29 cellular contexts compared by ENCODE assay signal in genomic region chr6:73286752-73287151, GRCh38. TPM values are rescaled to one million over a fixed set of nuclear protein-coding genes. Genes with fewer than 3 reads are reported as not detected.
"Had no signal": no experiment of that assay in that cellular context is flagged by ENCODE, and none has a peak within 500 bp of the region (broad histone marks: within the 10 kb centered on the region; RNA-seq: fewer than 3 reads in every experiment).

No MANE protein-coding gene starts in this region.

- H3K4me2 ChIP-seq: hepatocyte, smooth muscle cell had no signal

- ATAC-seq: effector memory CD8-positive, alpha-beta T cell; gastrocnemius medialis; heart left ventricle; left lobe of liver; mucosa of descending colon; natural killer cell treated with Interleukin-12 subunit alpha and Interleukin-12 subunit beta and Interleukin-15 and Interleukin-18, amount 100 ng/mL, for 72 hours; sciatic nerve; stimulated activated naive CD8-positive, alpha-beta T cell treated with anti-CD3 and anti-CD28 coated beads, Interleukin-15, amount 100 ng/mL, for 72 hours had no signal

- H3K79me2 ChIP-seq: hepatocyte, parathyroid adenoma had no signal

- H3K9me3 ChIP-seq: colonic mucosa, gastrocnemius medialis, heart left ventricle, mucosa of descending colon, neutrophil, thyroid gland, vagina had no signal

- H3K27ac ChIP-seq: colonic mucosa, gastrocnemius medialis, heart left ventricle, hepatocyte, neutrophil, parathyroid adenoma, thyroid gland, vagina had no signal

- FAIRE-seq: endometrium, kidney had no signal

- H3K4me3 ChIP-seq: colonic mucosa, gastrocnemius medialis, heart left ventricle, hepatocyte, lung, mucosa of descending colon, smooth muscle cell, thyroid gland, vagina had no signal

- H3K27ac Mint-ChIP-seq: dendritic cell treated with granulocyte-macrophage colony-stimulating factor and Interleukin-4, amounts not matched to agents 40 ng/mL and 50 ng/mL, for 4 days; memory B cell; naive B cell; natural killer cell treated with Interleukin-12 subunit alpha and Interleukin-12 subunit beta and Interleukin-15 and Interleukin-18, amount 100 ng/mL, for 72 hours; progenitor cell of endocrine pancreas; stimulated activated naive CD8-positive, alpha-beta T cell treated with anti-CD3 and anti-CD28 coated beads, Interleukin-15, amount 100 ng/mL, for 72 hours had no signal

- DNase-seq: colonic mucosa; effector memory CD8-positive, alpha-beta T cell; erythroblast; gastrocnemius medialis; heart left ventricle; kidney; mucosa of descending colon; naive B cell; stimulated activated CD4-positive, alpha-beta T cell treated with anti-CD3 and anti-CD28 coated beads, Interleukin-12 subunit alpha, Interleukin-12 subunit beta, amount 100 ng/mL, for 4 hours; stimulated activated CD4-positive, alpha-beta T cell treated with anti-CD3 and anti-CD28 coated beads, Interleukin-1b, Interleukin-23, amount 100 ng/mL, for 48 hours; stimulated activated CD4-positive, alpha-beta T cell treated with anti-CD3 and anti-CD28 coated beads, Interleukin-4, amount 100 ng/mL, for 1 hour; stimulated activated CD8-positive, alpha-beta memory T cell treated with anti-CD3 and anti-CD28 coated beads, Interleukin-4, amount 100 ng/mL, for 48 hours; stimulated activated naive CD4-positive, alpha-beta T cell; stimulated activated naive CD8-positive, alpha-beta T cell treated with anti-CD3 and anti-CD28 coated beads, Interleukin-15, amount 100 ng/mL, for 72 hours; thyroid gland had no signal

- H3K27me3 ChIP-seq: colonic mucosa, gastrocnemius medialis, heart left ventricle, hepatocyte, neutrophil, thyroid gland, vagina had no signal

- H3K4me3 Mint-ChIP-seq: dendritic cell treated with granulocyte-macrophage colony-stimulating factor and Interleukin-4, amounts not matched to agents 40 ng/mL and 50 ng/mL, for 4 days; effector memory CD8-positive, alpha-beta T cell; memory B cell; naive B cell; natural killer cell treated with Interleukin-12 subunit alpha and Interleukin-12 subunit beta and Interleukin-15 and Interleukin-18, amount 100 ng/mL, for 72 hours; neural crest cell; stimulated activated naive CD8-positive, alpha-beta T cell treated with anti-CD3 and anti-CD28 coated beads, Interleukin-15, amount 100 ng/mL, for 72 hours had no signal

- H3K9ac ChIP-seq: parathyroid adenoma had no signal

- H3K27me3 Mint-ChIP-seq: dendritic cell treated with granulocyte-macrophage colony-stimulating factor and Interleukin-4, amounts not matched to agents 40 ng/mL and 50 ng/mL, for 4 days; effector memory CD8-positive, alpha-beta T cell; memory B cell; naive B cell; natural killer cell treated with Interleukin-12 subunit alpha and Interleukin-12 subunit beta and Interleukin-15 and Interleukin-18, amount 100 ng/mL, for 72 hours; progenitor cell of endocrine pancreas; stimulated activated naive CD8-positive, alpha-beta T cell treated with anti-CD3 and anti-CD28 coated beads, Interleukin-15, amount 100 ng/mL, for 72 hours had no signal

- H3K36me3 Mint-ChIP-seq: memory B cell; naive B cell; natural killer cell treated with Interleukin-12 subunit alpha and Interleukin-12 subunit beta and Interleukin-15 and Interleukin-18, amount 100 ng/mL, for 72 hours had no signal

- H3K36me3 ChIP-seq: colonic mucosa, gastrocnemius medialis, heart left ventricle, neutrophil, thyroid gland, vagina had no signal

- H3K4me1 Mint-ChIP-seq: memory B cell; neural crest cell; stimulated activated naive CD8-positive, alpha-beta T cell treated with anti-CD3 and anti-CD28 coated beads, Interleukin-15, amount 100 ng/mL, for 72 hours had no signal

- H3K9me3 Mint-ChIP-seq: dendritic cell treated with granulocyte-macrophage colony-stimulating factor and Interleukin-4, amounts not matched to agents 40 ng/mL and 50 ng/mL, for 4 days; effector memory CD8-positive, alpha-beta T cell; memory B cell; naive B cell; natural killer cell treated with Interleukin-12 subunit alpha and Interleukin-12 subunit beta and Interleukin-15 and Interleukin-18, amount 100 ng/mL, for 72 hours; neural crest cell; stimulated activated naive CD8-positive, alpha-beta T cell treated with anti-CD3 and anti-CD28 coated beads, Interleukin-15, amount 100 ng/mL, for 72 hours had no signal

- H2AFZ ChIP-seq: hepatocyte, parathyroid adenoma had no signal

- H3K4me1 ChIP-seq: colonic mucosa, gastrocnemius medialis, heart left ventricle, parathyroid adenoma, thyroid gland, vagina had no signal

RNA-seq across cellular contexts. Expression of gene KHDC1, which starts 23.8 kb away (rescaled TPM):
- total RNA-seq: gastrocnemius medialis, left lobe of liver had no signal
